ENCODE assay signal across 30 cellular contexts in the genomic region with DNA sequence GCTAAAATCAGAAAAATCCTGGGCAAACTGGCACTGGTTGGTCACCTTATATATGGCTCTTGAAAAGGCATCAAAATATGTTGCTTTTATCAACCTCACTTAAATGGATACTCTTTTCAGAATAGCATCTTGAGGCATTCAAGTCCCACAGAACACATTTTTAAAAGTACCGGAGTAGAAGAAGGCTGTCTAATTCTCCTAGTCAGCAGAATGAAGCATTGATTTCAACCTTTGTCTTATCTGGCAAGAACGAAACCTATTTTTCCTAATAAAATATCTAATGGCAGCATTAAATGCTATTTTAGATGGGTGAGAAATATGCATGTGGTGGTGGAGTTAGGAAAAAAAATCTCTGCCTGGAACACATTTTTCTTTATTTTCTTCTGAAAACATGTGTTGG. TPM values are rescaled to one million over a fixed set of nuclear protein-coding genes. Genes with fewer than 3 reads are reported as not detected.
"Had no signal": no experiment of that assay in that cellular context is flagged by ENCODE, and none has a peak within 500 bp of the region (broad histone marks: within the 10 kb centered on the region; RNA-seq: fewer than 3 reads in every experiment).

No MANE protein-coding gene starts in this region.

- FAIRE-seq: endometrium, islet of Langerhans, keratinocyte had no signal

- H3K36me3 ChIP-seq: colonic mucosa, esophagus squamous epithelium, gastrocnemius medialis, heart right ventricle, left lung, lower lobe of right lung had no signal

- H3K4me1 ChIP-seq: colonic mucosa, gastrocnemius medialis had no signal

- DNase-seq: colonic mucosa; cortex of kidney; effector CD8-positive, alpha-beta T cell; effector memory CD8-positive, alpha-beta T cell; endodermal cell; erythroblast; esophagus squamous epithelium; foreskin melanocyte; gastrocnemius medialis; glutamatergic neuron; head of caudate nucleus; heart right ventricle; hippocampal formation; left cardiac atrium; left lung; left ventricle myocardium superior; lower lobe of right lung; mesenchymal stem cell; mucosa of descending colon; naive B cell had no signal

- H3K4me3 ChIP-seq: colonic mucosa, esophagus squamous epithelium, gastrocnemius medialis, heart right ventricle, left lung, lower lobe of right lung, mucosa of descending colon had no signal

- H3K27me3 ChIP-seq: colonic mucosa had no signal

- ATAC-seq: effector memory CD8-positive, alpha-beta T cell; esophagus mucosa; gastrocnemius medialis; heart right ventricle; left cardiac atrium; left lung; left ventricle myocardium superior; lower lobe of right lung; mucosa of descending colon had no signal

- H3K9me3 ChIP-seq: colonic mucosa, esophagus squamous epithelium, gastrocnemius medialis, heart right ventricle, left lung, lower lobe of right lung, mucosa of descending colon had no signal

- H3K27ac ChIP-seq: colonic mucosa, epithelial cell of prostate, esophagus squamous epithelium, gastrocnemius medialis, heart right ventricle, left lung, lower lobe of right lung had no signal

RNA-seq across cellular contexts. Expression of gene TMEFF2, which starts 27.8 kb away (rescaled TPM):
- total RNA-seq: dermis microvascular lymphatic vessel endothelial cell, esophagus mucosa, glomerular endothelial cell, kidney epithelial cell, left lung, lower lobe of right lung, lung microvascular endothelial cell, mesenteric fat pad had no signal
- polyA plus RNA-seq: keratinocyte had no signal
